ENCODE assay signal across 9 cellular contexts in genomic region chr11:72773291-72773690, GRCh38. TPM values are rescaled to one million over a fixed set of nuclear protein-coding genes. Genes with fewer than 3 reads are reported as not detected.
DNase-seq lines count a peak whose midpoint lies in the region; ATAC-seq and TF ChIP-seq lines count a peak whose summit lies in the region.
"Had no signal": no experiment of that assay in that cellular context is flagged by ENCODE, and none has a peak within 500 bp of the region (broad histone marks: within the 10 kb centered on the region; RNA-seq: fewer than 3 reads in every experiment).

No MANE protein-coding gene starts in this region.

- no peaks in the 10 kb centered on the region for H3K27me3 Mint-ChIP-seq in activated CD4-positive, alpha-beta memory T cell treated with anti-CD3 and anti-CD28 coated beads for 36 hours

- CTCF ChIA-PET in activated CD4-positive, alpha-beta memory T cell treated with anti-CD3 and anti-CD28 coated beads for 36 hours (lab: Charles Lee), result no interaction called here

- no peak for TF ChIP-seq POLR2A in ovary (IDR thresholded peaks at IDR 0.05)

- WGBS in ovary, 3 donors, result 6 to 16% (median 16%) methylated on average over 5 of the region's 5 CpGs

- no peak overlapping the region for H3K4me3 Mint-ChIP-seq in activated CD4-positive, alpha-beta memory T cell treated with anti-CD3 and anti-CD28 coated beads for 36 hours

- POLR2A ChIA-PET in activated CD4-positive, alpha-beta memory T cell treated with anti-CD3 and anti-CD28 coated beads for 36 hours (lab: Charles Lee), result no interaction called here

- H3K36me3 ChIP-seq in ovary, result no peaks in the 10 kb centered on the region

- ATAC-seq in HG03280 (IDR thresholded peaks at IDR 0.05; ENCODE audit: unreplicated experiment), result no peak
- ATAC-seq in HG02588 (IDR thresholded peaks at IDR 0.05; ENCODE audit: unreplicated experiment), result no peak
- ATAC-seq: Panc1 had no signal

- no peak for TF ChIP-seq CTCF in ovary (IDR thresholded peaks at IDR 0.05)

- intact Hi-C loops in ovary (cut with DNase I), result no loop called here
- intact Hi-C loops in activated CD4-positive, alpha-beta memory T cell treated with anti-CD3 and anti-CD28 coated beads for 36 hours (cut with micrococcal nuclease), result no loop called here

- no peak for TF ChIP-seq EP300 in ovary (IDR thresholded peaks at IDR 0.05)

- H3K9me3 Mint-ChIP-seq in activated CD4-positive, alpha-beta memory T cell treated with anti-CD3 and anti-CD28 coated beads for 36 hours, result no peaks in the 10 kb centered on the region

- no peak overlapping the region for H3K4me3 ChIP-seq in ovary

- peaks cover 3% of the 10 kb centered on the region for H3K4me1 ChIP-seq in ovary (ENCODE audit: insufficient read depth)

- H3K4me1 Mint-ChIP-seq in activated CD4-positive, alpha-beta memory T cell treated with anti-CD3 and anti-CD28 coated beads for 36 hours (ENCODE audit: low read depth), result no peaks in the 10 kb centered on the region

- no peaks in the 10 kb centered on the region for H3K27me3 ChIP-seq in ovary

- H3K27ac ChIP-seq in ovary, result no peak overlapping the region

- no peaks in the 10 kb centered on the region for H3K9me3 ChIP-seq in ovary

- H3K27ac Mint-ChIP-seq in activated CD4-positive, alpha-beta memory T cell treated with anti-CD3 and anti-CD28 coated beads for 36 hours, result no peak overlapping the region

- DNase-seq in Daoy (ENCODE audit: low read depth) (peak; percentile 84), RPMI7951 (ENCODE audit: low read depth) (peak; percentile 83), fibroblast of peridontal ligament (ENCODE audit: extremely low read depth) (peak; percentile 79), ovary (peak; percentile 62 to 74 (median 67)), NCI-H524 treated with DMSO at 0.1 percent for 48 hours (lab: John Stamatoyannopoulos, UW) (no peak)
- DNase-seq in activated CD4-positive, alpha-beta memory T cell treated with anti-CD3 and anti-CD28 coated beads for 36 hours, result no peak

- H3K36me3 Mint-ChIP-seq in activated CD4-positive, alpha-beta memory T cell treated with anti-CD3 and anti-CD28 coated beads for 36 hours, result no peaks in the 10 kb centered on the region

RNA-seq across cellular contexts. Expression of gene STARD10, which starts 20.6 kb away (rescaled TPM):
- 16.7 and 21.5 TPM in 2 replicates for total RNA-seq in Daoy (2014; rRNA removed; shearing (Covaris generic))
- total RNA-seq in RPMI7951 (2014; rRNA removed; shearing (Covaris generic)), result 24.8 and 44.8 TPM in 2 replicates
- 10 to 100 TPM; 38.7 to 56.1 (median 46.3) TPM for total RNA-seq in ovary
- 10 to 100 TPM; 36.8 to 41.0 TPM for polyA plus RNA-seq in ovary
- 10 to 100 TPM; 14.8 to 16.8 TPM for total RNA-seq in activated CD4-positive, alpha-beta memory T cell treated with anti-CD3 and anti-CD28 coated beads for 36 hours

RNA-seq across cellular contexts. Expression of gene ARAP1, which starts 21.1 kb away (rescaled TPM):
- total RNA-seq in Daoy (2014; rRNA removed; shearing (Covaris generic)), result 52.9 and 55.7 TPM in 2 replicates
- 20.4 and 28.5 TPM in 2 replicates for total RNA-seq in RPMI7951 (2014; rRNA removed; shearing (Covaris generic))
- total RNA-seq in ovary, result 100 to 1,000 TPM in 1 of 7 donors, 10 to 100 TPM in 6; 62.1 to 162 (median 81.9) TPM
- 10 to 100 TPM; 39.0 to 75.5 TPM for polyA plus RNA-seq in ovary
- 10 to 100 TPM; 77.4 to 79.6 TPM for total RNA-seq in activated CD4-positive, alpha-beta memory T cell treated with anti-CD3 and anti-CD28 coated beads for 36 hours

RNA-seq across cellular contexts. Expression of gene ATG16L2, which starts 40.9 kb away (rescaled TPM):
- 1.3 and 2.3 TPM in 2 replicates for total RNA-seq in Daoy (2014; rRNA removed; shearing (Covaris generic))
- total RNA-seq in RPMI7951 (2014; rRNA removed; shearing (Covaris generic)), result 3.0 and 4.3 TPM in 2 replicates
- total RNA-seq in ovary, result 10 to 100 TPM; 25.2 to 42.3 (median 32.5) TPM
- polyA plus RNA-seq in ovary, result 10 to 100 TPM; 21.8 to 29.2 TPM
- total RNA-seq in activated CD4-positive, alpha-beta memory T cell treated with anti-CD3 and anti-CD28 coated beads for 36 hours, result 10 to 100 TPM; 79.7 to 91.1 TPM

Comparison
In these comparisons a context has a peak if more than half of its experiments do, and no peak if none do; other contexts are left out.
1. DNase-seq: peak in Daoy (single experiment), RPMI7951 (single experiment), fibroblast of peridontal ligament (single experiment) and ovary (5 of 5); none in activated CD4-positive, alpha-beta memory T cell treated with anti-CD3 and anti-CD28 coated beads for 36 hours (single experiment) and NCI-H524 treated with DMSO at 0.1 percent for 48 hours (single experiment).